Comparison of ENCODE assay signal across 2 cellular contexts in the genomic region with DNA sequence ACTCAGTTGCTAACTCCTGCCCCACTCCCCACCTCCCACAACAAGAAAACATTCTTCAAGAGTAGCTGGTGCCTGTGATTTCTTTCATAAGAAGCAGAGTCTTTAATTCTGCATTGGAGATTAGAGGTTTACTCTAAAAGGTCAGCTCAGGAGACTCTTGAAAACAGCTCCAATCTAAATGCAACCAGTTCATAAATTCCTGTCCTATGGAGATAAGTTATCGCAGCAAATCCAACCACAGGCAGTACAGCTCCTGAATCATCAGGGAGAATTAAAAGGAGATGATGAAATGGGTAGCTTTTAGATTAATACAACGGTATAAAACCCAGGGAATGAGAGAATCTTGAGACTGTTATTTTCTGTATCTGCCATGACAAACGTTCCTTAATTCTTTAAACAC.
TF ChIP-seq lines count a peak whose summit lies in the region.

No MANE protein-coding gene starts in this region.

TF ChIP-seq in K562, 482 proteins besides CTCF, POLR2A, EP300 and RAD21 (continues in another document):
- peak; percentile 63; the same call in 1 of the 2 replicates for TF ChIP-seq TEAD4 (IDR thresholded peaks at IDR 0.05; ENCODE audit: low read length)
- no peak for TF ChIP-seq TEAD4 (CRISPR knock-in tag; IDR thresholded peaks at IDR 0.05; ENCODE audit: borderline replicate concordance)
- TF ChIP-seq KDM1A (IDR thresholded peaks at IDR 0.05): peak; percentile 39 to 50; a peak in 2 of 4 replicates
- TF ChIP-seq TAL1 (IDR thresholded peaks at IDR 0.05): peak; percentile 66
- TF ChIP-seq FOSL1 (tag; conservative IDR thresholded peaks at IDR 0.05): peak; percentile 83
- TF ChIP-seq, protein P1, sequence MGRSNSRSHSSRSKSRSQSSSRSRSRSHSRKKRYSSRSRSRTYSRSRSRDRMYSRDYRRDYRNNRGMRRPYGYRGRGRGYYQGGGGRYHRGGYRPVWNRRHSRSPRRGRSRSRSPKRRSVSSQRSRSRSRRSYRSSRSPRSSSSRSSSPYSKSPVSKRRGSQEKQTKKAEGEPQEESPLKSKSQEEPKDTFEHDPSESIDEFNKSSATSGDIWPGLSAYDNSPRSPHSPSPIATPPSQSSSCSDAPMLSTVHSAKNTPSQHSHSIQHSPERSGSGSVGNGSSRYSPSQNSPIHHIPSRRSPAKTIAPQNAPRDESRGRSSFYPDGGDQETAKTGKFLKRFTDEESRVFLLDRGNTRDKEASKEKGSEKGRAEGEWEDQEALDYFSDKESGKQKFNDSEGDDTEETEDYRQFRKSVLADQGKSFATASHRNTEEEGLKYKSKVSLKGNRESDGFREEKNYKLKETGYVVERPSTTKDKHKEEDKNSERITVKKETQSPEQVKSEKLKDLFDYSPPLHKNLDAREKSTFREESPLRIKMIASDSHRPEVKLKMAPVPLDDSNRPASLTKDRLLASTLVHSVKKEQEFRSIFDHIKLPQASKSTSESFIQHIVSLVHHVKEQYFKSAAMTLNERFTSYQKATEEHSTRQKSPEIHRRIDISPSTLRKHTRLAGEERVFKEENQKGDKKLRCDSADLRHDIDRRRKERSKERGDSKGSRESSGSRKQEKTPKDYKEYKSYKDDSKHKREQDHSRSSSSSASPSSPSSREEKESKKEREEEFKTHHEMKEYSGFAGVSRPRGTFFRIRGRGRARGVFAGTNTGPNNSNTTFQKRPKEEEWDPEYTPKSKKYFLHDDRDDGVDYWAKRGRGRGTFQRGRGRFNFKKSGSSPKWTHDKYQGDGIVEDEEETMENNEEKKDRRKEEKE (IDR thresholded peaks at IDR 0.05; ENCODE audit: borderline replicate concordance in 1 of 2, control insufficient read depth in 1 of 2, low read depth in 2 of 2, low read length in 1 of 2): no peak
- TF ChIP-seq SMARCA4 (IDR thresholded peaks at IDR 0.05): peak; percentile 26; the same call in 1 of the 2 replicates
- peak; percentile 19; the same call in 1 of the 2 replicates for TF ChIP-seq ESRRA (IDR thresholded peaks at IDR 0.05; ENCODE audit: borderline replicate concordance, low read depth)
- TF ChIP-seq, protein P2, sequence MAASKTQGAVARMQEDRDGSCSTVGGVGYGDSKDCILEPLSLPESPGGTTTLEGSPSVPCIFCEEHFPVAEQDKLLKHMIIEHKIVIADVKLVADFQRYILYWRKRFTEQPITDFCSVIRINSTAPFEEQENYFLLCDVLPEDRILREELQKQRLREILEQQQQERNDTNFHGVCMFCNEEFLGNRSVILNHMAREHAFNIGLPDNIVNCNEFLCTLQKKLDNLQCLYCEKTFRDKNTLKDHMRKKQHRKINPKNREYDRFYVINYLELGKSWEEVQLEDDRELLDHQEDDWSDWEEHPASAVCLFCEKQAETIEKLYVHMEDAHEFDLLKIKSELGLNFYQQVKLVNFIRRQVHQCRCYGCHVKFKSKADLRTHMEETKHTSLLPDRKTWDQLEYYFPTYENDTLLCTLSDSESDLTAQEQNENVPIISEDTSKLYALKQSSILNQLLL (CRISPR knock-in tag; IDR thresholded peaks at IDR 0.05; ENCODE audit: borderline replicate concordance): no peak
- no peak for TF ChIP-seq HDAC3 (IDR thresholded peaks at IDR 0.05; ENCODE audit: borderline replicate concordance, partially characterized antibody)
- TF ChIP-seq HDAC2 (IDR thresholded peaks at IDR 0.05): peak; percentile 32; the same call in 1 of the 2 replicates
- TF ChIP-seq ZNF175 (CRISPR knock-in tag; IDR thresholded peaks at IDR 0.05; ENCODE audit: low read depth): no peak
- TF ChIP-seq, protein P3, sequence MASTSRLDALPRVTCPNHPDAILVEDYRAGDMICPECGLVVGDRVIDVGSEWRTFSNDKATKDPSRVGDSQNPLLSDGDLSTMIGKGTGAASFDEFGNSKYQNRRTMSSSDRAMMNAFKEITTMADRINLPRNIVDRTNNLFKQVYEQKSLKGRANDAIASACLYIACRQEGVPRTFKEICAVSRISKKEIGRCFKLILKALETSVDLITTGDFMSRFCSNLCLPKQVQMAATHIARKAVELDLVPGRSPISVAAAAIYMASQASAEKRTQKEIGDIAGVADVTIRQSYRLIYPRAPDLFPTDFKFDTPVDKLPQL (IDR thresholded peaks at IDR 0.05; ENCODE audit: extremely low read depth, insufficient read length): no peak
- TF ChIP-seq ARID1B (IDR thresholded peaks at IDR 0.05): peak; percentile 68
- TF ChIP-seq, protein P4, sequence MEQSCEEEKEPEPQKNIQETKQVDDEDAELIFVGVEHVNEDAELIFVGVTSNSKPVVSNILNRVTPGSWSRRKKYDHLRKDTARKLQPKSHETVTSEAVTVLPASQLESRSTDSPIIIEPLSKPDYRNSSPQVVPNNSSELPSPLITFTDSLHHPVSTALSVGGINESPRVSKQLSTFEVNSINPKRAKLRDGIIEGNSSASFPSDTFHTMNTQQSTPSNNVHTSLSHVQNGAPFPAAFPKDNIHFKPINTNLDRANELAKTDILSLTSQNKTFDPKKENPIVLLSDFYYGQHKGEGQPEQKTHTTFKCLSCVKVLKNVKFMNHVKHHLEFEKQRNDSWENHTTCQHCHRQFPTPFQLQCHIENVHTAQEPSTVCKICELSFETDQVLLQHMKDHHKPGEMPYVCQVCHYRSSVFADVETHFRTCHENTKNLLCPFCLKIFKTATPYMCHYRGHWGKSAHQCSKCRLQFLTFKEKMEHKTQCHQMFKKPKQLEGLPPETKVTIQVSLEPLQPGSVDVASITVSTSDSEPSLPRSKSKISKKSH (CRISPR knock-in tag; IDR thresholded peaks at IDR 0.05): no peak
- TF ChIP-seq ZNF551 (CRISPR knock-in tag; IDR thresholded peaks at IDR 0.05): no peak
- TF ChIP-seq ZNF24 (IDR thresholded peaks at IDR 0.05): no peak
- TF ChIP-seq, protein P5, sequence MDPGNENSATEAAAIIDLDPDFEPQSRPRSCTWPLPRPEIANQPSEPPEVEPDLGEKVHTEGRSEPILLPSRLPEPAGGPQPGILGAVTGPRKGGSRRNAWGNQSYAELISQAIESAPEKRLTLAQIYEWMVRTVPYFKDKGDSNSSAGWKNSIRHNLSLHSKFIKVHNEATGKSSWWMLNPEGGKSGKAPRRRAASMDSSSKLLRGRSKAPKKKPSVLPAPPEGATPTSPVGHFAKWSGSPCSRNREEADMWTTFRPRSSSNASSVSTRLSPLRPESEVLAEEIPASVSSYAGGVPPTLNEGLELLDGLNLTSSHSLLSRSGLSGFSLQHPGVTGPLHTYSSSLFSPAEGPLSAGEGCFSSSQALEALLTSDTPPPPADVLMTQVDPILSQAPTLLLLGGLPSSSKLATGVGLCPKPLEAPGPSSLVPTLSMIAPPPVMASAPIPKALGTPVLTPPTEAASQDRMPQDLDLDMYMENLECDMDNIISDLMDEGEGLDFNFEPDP (CRISPR knock-in tag; IDR thresholded peaks at IDR 0.05): no peak
- TF ChIP-seq, protein P6, sequence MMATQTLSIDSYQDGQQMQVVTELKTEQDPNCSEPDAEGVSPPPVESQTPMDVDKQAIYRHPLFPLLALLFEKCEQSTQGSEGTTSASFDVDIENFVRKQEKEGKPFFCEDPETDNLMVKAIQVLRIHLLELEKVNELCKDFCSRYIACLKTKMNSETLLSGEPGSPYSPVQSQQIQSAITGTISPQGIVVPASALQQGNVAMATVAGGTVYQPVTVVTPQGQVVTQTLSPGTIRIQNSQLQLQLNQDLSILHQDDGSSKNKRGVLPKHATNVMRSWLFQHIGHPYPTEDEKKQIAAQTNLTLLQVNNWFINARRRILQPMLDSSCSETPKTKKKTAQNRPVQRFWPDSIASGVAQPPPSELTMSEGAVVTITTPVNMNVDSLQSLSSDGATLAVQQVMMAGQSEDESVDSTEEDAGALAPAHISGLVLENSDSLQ (IDR thresholded peaks at IDR 0.05): no peak

TF ChIP-seq in HepG2, 621 proteins besides CTCF, POLR2A, EP300 and RAD21 (continued from another document):
- TF ChIP-seq, protein P7, sequence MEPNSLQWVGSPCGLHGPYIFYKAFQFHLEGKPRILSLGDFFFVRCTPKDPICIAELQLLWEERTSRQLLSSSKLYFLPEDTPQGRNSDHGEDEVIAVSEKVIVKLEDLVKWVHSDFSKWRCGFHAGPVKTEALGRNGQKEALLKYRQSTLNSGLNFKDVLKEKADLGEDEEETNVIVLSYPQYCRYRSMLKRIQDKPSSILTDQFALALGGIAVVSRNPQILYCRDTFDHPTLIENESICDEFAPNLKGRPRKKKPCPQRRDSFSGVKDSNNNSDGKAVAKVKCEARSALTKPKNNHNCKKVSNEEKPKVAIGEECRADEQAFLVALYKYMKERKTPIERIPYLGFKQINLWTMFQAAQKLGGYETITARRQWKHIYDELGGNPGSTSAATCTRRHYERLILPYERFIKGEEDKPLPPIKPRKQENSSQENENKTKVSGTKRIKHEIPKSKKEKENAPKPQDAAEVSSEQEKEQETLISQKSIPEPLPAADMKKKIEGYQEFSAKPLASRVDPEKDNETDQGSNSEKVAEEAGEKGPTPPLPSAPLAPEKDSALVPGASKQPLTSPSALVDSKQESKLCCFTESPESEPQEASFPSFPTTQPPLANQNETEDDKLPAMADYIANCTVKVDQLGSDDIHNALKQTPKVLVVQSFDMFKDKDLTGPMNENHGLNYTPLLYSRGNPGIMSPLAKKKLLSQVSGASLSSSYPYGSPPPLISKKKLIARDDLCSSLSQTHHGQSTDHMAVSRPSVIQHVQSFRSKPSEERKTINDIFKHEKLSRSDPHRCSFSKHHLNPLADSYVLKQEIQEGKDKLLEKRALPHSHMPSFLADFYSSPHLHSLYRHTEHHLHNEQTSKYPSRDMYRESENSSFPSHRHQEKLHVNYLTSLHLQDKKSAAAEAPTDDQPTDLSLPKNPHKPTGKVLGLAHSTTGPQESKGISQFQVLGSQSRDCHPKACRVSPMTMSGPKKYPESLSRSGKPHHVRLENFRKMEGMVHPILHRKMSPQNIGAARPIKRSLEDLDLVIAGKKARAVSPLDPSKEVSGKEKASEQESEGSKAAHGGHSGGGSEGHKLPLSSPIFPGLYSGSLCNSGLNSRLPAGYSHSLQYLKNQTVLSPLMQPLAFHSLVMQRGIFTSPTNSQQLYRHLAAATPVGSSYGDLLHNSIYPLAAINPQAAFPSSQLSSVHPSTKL (CRISPR knock-in tag; IDR thresholded peaks at IDR 0.05): 0 out of 2 replicates have a peak, but pooled peaks have one; percentile 7
